18 cellular contexts compared by ENCODE assay signal in genomic region chr1:59831529-59831928, GRCh38. TPM values are rescaled to one million over a fixed set of nuclear protein-coding genes. Genes with fewer than 3 reads are reported as not detected.
A peak's percentile ranks its signal among the peaks of the same experiment; 100 is the strongest.
DNase-seq lines count a peak whose midpoint lies in the region; FAIRE-seq and TF ChIP-seq lines count a peak whose summit lies in the region.
"Had no signal": no experiment of that assay in that cellular context is flagged by ENCODE, and none has a peak within 500 bp of the region (broad histone marks: within the 10 kb centered on the region; RNA-seq: fewer than 3 reads in every experiment).

No MANE protein-coding gene starts in this region.

- no peak for TF ChIP-seq POLR2A in spleen (IDR thresholded peaks at IDR 0.05)

- H3K36me3 ChIP-seq in mammary epithelial cell (ENCODE audit: insufficient read depth, low read length) = no peaks in the 10 kb centered on the region
- peaks cover 7% of the 10 kb centered on the region; the same call in 1 of the 2 replicates for H3K36me3 ChIP-seq in SK-N-MC (ENCODE audit: insufficient read depth, low read length)
- H3K36me3 ChIP-seq in keratinocyte (ENCODE audit: control insufficient read depth in 2 of 2, extremely low read depth in 1 of 2, insufficient read depth in 2 of 2, low read length in 2 of 2) = no peaks in the 10 kb centered on the region
- peaks cover 0 to under 1% (median 0%) of the 10 kb centered on the region in 6 donors for H3K36me3 ChIP-seq in spleen
- H3K36me3 ChIP-seq in right atrium auricular region = no peaks in the 10 kb centered on the region
- no peaks in the 10 kb centered on the region for H3K36me3 ChIP-seq in effector memory CD4-positive, alpha-beta T cell (ENCODE audit: control insufficient read depth, insufficient read depth, low read length)

- TF ChIP-seq CTCF in mammary epithelial cell (conservative IDR thresholded peaks at IDR 0.05 in 1 of 2, IDR thresholded peaks at IDR 0.05 in 1 of 2; ENCODE audit: extremely low read depth in 1 of 2, insufficient read depth in 1 of 2, low read depth in 1 of 2, low read length in 2 of 2) (no peak), MCF 10A (IDR thresholded peaks at IDR 0.05; ENCODE audit: unreplicated experiment) (no peak), keratinocyte (optimal IDR thresholded peaks at IDR 0.05 in 1 of 3, IDR thresholded peaks at IDR 0.05 in 1 of 3, conservative IDR thresholded peaks at IDR 0.05 in 1 of 3; ENCODE audit: extremely low read depth in 1 of 3, insufficient read depth in 2 of 3, low read length in 3 of 3) (no peak), spleen (IDR thresholded peaks at IDR 0.05 in 8 of 11, conservative IDR thresholded peaks at IDR 0.05 in 3 of 11) (no peak), right atrium auricular region (IDR thresholded peaks at IDR 0.05) (no peak)

- H4K20me1 ChIP-seq in mammary epithelial cell (ENCODE audit: insufficient read depth, low read length) = no peaks in the 10 kb centered on the region
- H4K20me1 ChIP-seq in keratinocyte (ENCODE audit: control insufficient read depth, extremely low read depth, insufficient read depth, low read length) = no peaks in the 10 kb centered on the region

- H3K27me3 Mint-ChIP-seq in MCF 10A (ENCODE audit: insufficient read depth, unreplicated experiment) = no peaks in the 10 kb centered on the region
- H3K27me3 Mint-ChIP-seq: IgD-negative memory B cell had no signal

- H3K4me1 Mint-ChIP-seq in MCF 10A (ENCODE audit: insufficient read depth, unreplicated experiment) = peaks cover 6% of the 10 kb centered on the region
- H3K4me1 Mint-ChIP-seq: IgD-negative memory B cell had no signal

- CTCF ChIA-PET in mammary epithelial cell (lab: Charles Lee; ENCODE audit: low non-redundant PET) = no interaction called here
- CTCF ChIA-PET in MCF 10A (lab: Yijun Ruan, JAX) = interaction anchor here (0.6 to 2.3 kb wide), 3 partner anchors 13 to 1052 kb away, joined by 3 to 5 read pairs (median 3); no protein-coding TSS in a partner anchor

- H3K4me3 Mint-ChIP-seq in MCF 10A (ENCODE audit: unreplicated experiment) = no peak overlapping the region
- H3K4me3 Mint-ChIP-seq: IgD-negative memory B cell had no signal

- H3K4me3 ChIP-seq in mammary epithelial cell (replicated peaks in 1 of 3; ENCODE audit: insufficient read depth in 1 of 3, low read depth in 2 of 3, low read length in 3 of 3) (no peak overlapping the region), SK-N-MC (peak overlapping the region; percentile 31), keratinocyte (ENCODE audit: control insufficient read depth in 2 of 3, extremely low read depth in 1 of 3, insufficient read depth in 2 of 3, low read depth in 1 of 3, low read length in 3 of 3) (no peak overlapping the region), spleen (no peak overlapping the region), right atrium auricular region (no peak overlapping the region)
- H3K4me3 ChIP-seq in effector memory CD4-positive, alpha-beta T cell (ENCODE audit: insufficient read depth, low read depth, low read length, poor library complexity, severe bottlenecking) = no peak overlapping the region

- FAIRE-seq in keratinocyte (lab: Jason Lieb, UNC) = peak; percentile 63
- FAIRE-seq: G401.6, GM12892 had no signal

- dilution Hi-C loops in mammary epithelial cell (cut with HindIII; ENCODE audit: low sequenced_read_pairs) (no loop called here), keratinocyte (cut with MboI; ENCODE audit: extremely low pct_ligation_motif_present, low sequenced_read_pairs) (no loop called here)

- no peaks in the 10 kb centered on the region for H3K79me2 ChIP-seq in mammary epithelial cell (ENCODE audit: insufficient read depth, low read length)
- no peaks in the 10 kb centered on the region for H3K79me2 ChIP-seq in keratinocyte (ENCODE audit: control insufficient read depth, insufficient read depth, low read length)

- BruUV-seq in mammary epithelial cell (replicated peaks; lab: Mats Ljungman, UMichigan) (no TSS peak), MCF 10A (replicated peaks; lab: Mats Ljungman, UMichigan) (no TSS peak)

- H3K27me3 ChIP-seq in mammary epithelial cell (ENCODE audit: insufficient read depth, low read length) (no peaks in the 10 kb centered on the region), keratinocyte (ENCODE audit: control insufficient read depth, extremely low read depth, insufficient read depth, low read length) (no peaks in the 10 kb centered on the region), spleen (replicated peaks in 1 of 7) (no peaks in the 10 kb centered on the region), right atrium auricular region (no peaks in the 10 kb centered on the region)
- H3K27me3 ChIP-seq in effector memory CD4-positive, alpha-beta T cell (replicated peaks; ENCODE audit: control insufficient read depth, insufficient read depth, low read length, poor library complexity, severe bottlenecking) = no peaks in the 10 kb centered on the region

- H3K4me2 ChIP-seq in mammary epithelial cell (ENCODE audit: insufficient read depth, low read depth, low read length) (no peak overlapping the region), keratinocyte (ENCODE audit: control insufficient read depth, extremely low read depth, insufficient read depth, low read depth, low read length) (no peak overlapping the region)

- H3K9me3 Mint-ChIP-seq in MCF 10A (ENCODE audit: unreplicated experiment) = no peaks in the 10 kb centered on the region
- H3K9me3 Mint-ChIP-seq: IgD-negative memory B cell had no signal

- in situ Hi-C loops in mammary epithelial cell (cut with MboI; ENCODE audit: low sequenced_read_pairs in 2 of 2) = no loop called here

- intact Hi-C loops in mammary epithelial cell (cut with micrococcal nuclease) (no loop called here), MCF 10A (cut with micrococcal nuclease) (no loop called here), spleen (cut with DNase I; ENCODE audit: low total_unique reads) (no loop called here)

- H3K4me1 ChIP-seq in mammary epithelial cell (ENCODE audit: insufficient read depth, low read length) (peaks cover 5% of the 10 kb centered on the region), keratinocyte (ENCODE audit: control insufficient read depth, extremely low read depth, insufficient read depth, low read length) (peaks cover 20% of the 10 kb centered on the region), spleen (no peaks in the 10 kb centered on the region), right atrium auricular region (no peaks in the 10 kb centered on the region)
- no peaks in the 10 kb centered on the region for H3K4me1 ChIP-seq in effector memory CD4-positive, alpha-beta T cell (ENCODE audit: control insufficient read depth, insufficient read depth, low read length, poor library complexity, severe bottlenecking)

- POLR2A ChIA-PET in MCF 10A (lab: Yijun Ruan, JAX) = interaction anchor here (1.2 to 2.0 kb wide), 3 partner anchors 16 to 70 kb away, joined by 3 to 4 read pairs (median 3); no protein-coding TSS in a partner anchor

- H3K9ac ChIP-seq in mammary epithelial cell (ENCODE audit: insufficient read depth, low read length) = no peak overlapping the region
- peak overlapping the region; percentile 56 for H3K9ac ChIP-seq in SK-N-MC (ENCODE audit: insufficient read length)
- no peak overlapping the region for H3K9ac ChIP-seq in keratinocyte (ENCODE audit: control insufficient read depth, extremely low read depth, insufficient read depth, low read length)

- no peaks in the 10 kb centered on the region for H3K9me1 ChIP-seq in keratinocyte (ENCODE audit: control insufficient read depth, extremely low read depth, insufficient read depth, low read length)

- DNase-seq in mammary epithelial cell (peak; percentile 31), MCF 10A (ENCODE audit: unreplicated experiment) (no peak), SK-N-MC (ENCODE audit: low read depth, low spot score) (no peak), keratinocyte (ENCODE audit: low read depth, low spot score) (no peak), spleen (no peak), right atrium auricular region (ENCODE audit: low spot score) (no peak), cerebellar cortex (ENCODE audit: low spot score) (no peak)
- DNase-seq in effector memory CD4-positive, alpha-beta T cell = no peak
- DNase-seq: 8988T, C1 segment of cervical spinal cord, HCEC 1CT, NCI-H1048, NCI-H226, NCI-H748 treated with DMSO at 0.1 percent for 48 hours, SHP77 treated with DMSO at 0.1 percent for 48 hours had no signal

- no peaks in the 10 kb centered on the region for H3K36me3 Mint-ChIP-seq in MCF 10A (ENCODE audit: insufficient read depth, unreplicated experiment)

- H3K9me3 ChIP-seq in mammary epithelial cell (replicated peaks; ENCODE audit: insufficient read depth, low read length) (no peaks in the 10 kb centered on the region), SK-N-MC (ENCODE audit: low read depth, low read length) (no peaks in the 10 kb centered on the region), keratinocyte (ENCODE audit: control insufficient read depth, low read depth, low read length) (no peaks in the 10 kb centered on the region), spleen (no peaks in the 10 kb centered on the region), right atrium auricular region (no peaks in the 10 kb centered on the region)
- no peaks in the 10 kb centered on the region for H3K9me3 ChIP-seq in effector memory CD4-positive, alpha-beta T cell (ENCODE audit: control insufficient read depth, low read length)

- 80% methylated on average over 2 of the region's 2 CpGs for WGBS in mammary epithelial cell (ENCODE audit: low coverage, missing lambda C conversion rate)
- 74 to 89% (median 88%) methylated on average over 2 of the region's 2 CpGs for WGBS in spleen, 5 donors

- H3K27ac Mint-ChIP-seq in MCF 10A (ENCODE audit: low read depth, unreplicated experiment) = no peak overlapping the region
- H3K27ac Mint-ChIP-seq: IgD-negative memory B cell had no signal

- H3K27ac ChIP-seq in mammary epithelial cell (ENCODE audit: insufficient read depth, low read depth, low read length) = no peak overlapping the region
- peak overlapping the region; percentile 96 for H3K27ac ChIP-seq in SK-N-MC
- H3K27ac ChIP-seq in keratinocyte (ENCODE audit: control insufficient read depth, insufficient read depth, low read length) = no peak overlapping the region
- no peak overlapping the region for H3K27ac ChIP-seq in spleen
- H3K27ac ChIP-seq in right atrium auricular region = no peak overlapping the region
- H3K27ac ChIP-seq in effector memory CD4-positive, alpha-beta T cell (ENCODE audit: insufficient read depth, low read length, poor library complexity, severe bottlenecking) = no peak overlapping the region

- no peak overlapping the region for H2AFZ ChIP-seq in mammary epithelial cell (ENCODE audit: low read depth, low read length)
- peak overlapping the region; percentile 47 for H2AFZ ChIP-seq in keratinocyte (ENCODE audit: control insufficient read depth, low read length)

RNA-seq across cellular contexts. Expression of gene HOOK1, which starts 16.8 kb away (rescaled TPM):
- total RNA-seq in mammary epithelial cell = 1 to 10 TPM; 3.8 to 9.6 TPM
- polyA plus RNA-seq in mammary epithelial cell = 1.9 TPM
- 0.52 TPM for polyA minus RNA-seq in mammary epithelial cell
- total RNA-seq in MCF 10A (2022) = 23.3 and 25.0 TPM in 2 replicates
- 3.1 to 12.7 TPM (median 11.8 TPM) in 3 replicates for polyA plus RNA-seq in keratinocyte
- 117 TPM for polyA plus RNA-seq in keratinocyte (2011; ENCODE audit: low read depth)
- 2.5 and 4.4 TPM in 2 replicates for polyA plus RNA-seq in keratinocyte (2011; cell fraction: cytosol; rRNA removed)
- polyA plus RNA-seq in keratinocyte (2011; cell fraction: nucleus; rRNA removed) = 8.2 and 14.0 TPM in 2 replicates
- polyA plus RNA-seq in keratinocyte (2012; ENCODE audit: low replicate concordance) = 4.5 and 28.1 TPM in 2 replicates
- 0.10 to 6.2 TPM (median 4.8 TPM) in 3 replicates for polyA minus RNA-seq in keratinocyte
- polyA minus RNA-seq in keratinocyte (2011; cell fraction: cytosol; rRNA and poly(A)+ RNA removed) = 1.7 TPM
- 6.4 and 12.5 TPM in 2 replicates for polyA minus RNA-seq in keratinocyte (2011; cell fraction: nucleus; rRNA and poly(A)+ RNA removed)
- 1 to 10 TPM; 2.2 to 6.9 (median 4.7) TPM for total RNA-seq in spleen
- polyA plus RNA-seq in spleen = 1 to 10 TPM; 1.1 to 1.8 (median 1.7) TPM
- total RNA-seq in right atrium auricular region = 1 to 10 TPM; 3.9 to 6.1 TPM
